9 cellular contexts compared by ENCODE assay signal in the genomic region with DNA sequence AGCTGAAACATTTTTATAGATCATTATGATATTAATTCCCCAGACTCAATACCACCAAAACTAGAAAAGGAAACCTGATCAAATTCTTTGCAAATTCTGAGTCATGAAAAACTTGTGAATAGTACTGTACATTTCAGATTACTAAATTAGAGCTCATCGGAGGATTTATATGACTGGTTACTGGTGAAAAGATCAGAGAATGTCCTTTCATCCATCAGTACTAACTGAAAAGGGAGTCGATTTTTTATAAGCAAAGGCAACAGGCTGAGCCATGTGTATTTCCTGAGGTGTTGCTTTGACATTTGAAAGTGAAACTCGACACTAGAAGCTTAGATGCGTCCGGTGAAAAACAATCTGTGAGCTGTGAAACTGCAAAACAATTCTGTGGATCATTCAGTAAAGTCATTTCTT.
DNase-seq lines count a peak whose midpoint lies in the region; ATAC-seq, FAIRE-seq and TF ChIP-seq lines count a peak whose summit lies in the region.
"Had no signal": no experiment of that assay in that cellular context is flagged by ENCODE, and none has a peak within 500 bp of the region (broad histone marks: within the 10 kb centered on the region; RNA-seq: fewer than 3 reads in every experiment).

No MANE protein-coding gene starts in this region.

- no peak for TF ChIP-seq CTCF in astrocyte (IDR thresholded peaks at IDR 0.05; ENCODE audit: insufficient read depth, low read depth, low read length)

- no peak overlapping the region for H3K9ac ChIP-seq in astrocyte (ENCODE audit: low read length)

- peaks cover 41% of the 10 kb centered on the region for H3K4me1 Mint-ChIP-seq in astrocyte (ENCODE audit: low read depth, unreplicated experiment)
- H3K4me1 Mint-ChIP-seq in stimulated activated naive CD8-positive, alpha-beta T cell treated with anti-CD3 and anti-CD28 coated beads, Interleukin-15, amount 100 ng/mL, for 72 hours: peaks cover 64% of the 10 kb centered on the region

- no peak overlapping the region for H2AFZ ChIP-seq in astrocyte (ENCODE audit: low read depth, low read length)

- no peak overlapping the region for H3K27ac ChIP-seq in astrocyte (ENCODE audit: low read depth, low read length)

- H3K27ac Mint-ChIP-seq in astrocyte (ENCODE audit: unreplicated experiment): no peak overlapping the region
- H3K27ac Mint-ChIP-seq in stimulated activated naive CD8-positive, alpha-beta T cell treated with anti-CD3 and anti-CD28 coated beads, Interleukin-15, amount 100 ng/mL, for 72 hours: peak overlapping the region in 1 of 2 donors; percentile 7

- no peaks in the 10 kb centered on the region for H3K9me3 ChIP-seq in astrocyte (ENCODE audit: insufficient read depth, low read depth, low read length)

- peaks cover 2% of the 10 kb centered on the region for H3K36me3 Mint-ChIP-seq in astrocyte (ENCODE audit: low read depth, unreplicated experiment)

- in situ Hi-C loops in ACHN (cut with HindIII; ENCODE audit: low pct_ligation_motif_present, low pct_unique_long_range_greater_than_20kb, low sequenced_read_pairs): no loop called here

- H3K36me3 ChIP-seq in astrocyte (ENCODE audit: insufficient read depth, low read length): no peaks in the 10 kb centered on the region

- H3K27me3 Mint-ChIP-seq in astrocyte (ENCODE audit: low read depth, unreplicated experiment): peaks cover 2% of the 10 kb centered on the region
- no peaks in the 10 kb centered on the region for H3K27me3 Mint-ChIP-seq in stimulated activated naive CD8-positive, alpha-beta T cell treated with anti-CD3 and anti-CD28 coated beads, Interleukin-15, amount 100 ng/mL, for 72 hours

- H3K4me3 ChIP-seq in astrocyte (ENCODE audit: insufficient read depth, low read depth, low read length): no peak overlapping the region

- H3K4me3 Mint-ChIP-seq in astrocyte (ENCODE audit: unreplicated experiment): no peak overlapping the region
- peak overlapping the region; percentile 35 to 63 for H3K4me3 Mint-ChIP-seq in stimulated activated naive CD8-positive, alpha-beta T cell treated with anti-CD3 and anti-CD28 coated beads, Interleukin-15, amount 100 ng/mL, for 72 hours

- H3K79me2 ChIP-seq in astrocyte (ENCODE audit: insufficient read depth, low read length): no peaks in the 10 kb centered on the region

- peak; percentile 5 for FAIRE-seq in astrocyte (lab: Jason Lieb, UNC)
- FAIRE-seq: bronchial epithelial cell had no signal

- peak overlapping the region; percentile 26 for H3K4me2 ChIP-seq in astrocyte (ENCODE audit: low read length)

- no peaks in the 10 kb centered on the region for H4K20me1 ChIP-seq in astrocyte (ENCODE audit: insufficient read depth, low read length)

- H3K9me3 Mint-ChIP-seq in astrocyte (ENCODE audit: unreplicated experiment): peaks cover 4% of the 10 kb centered on the region
- H3K9me3 Mint-ChIP-seq in stimulated activated naive CD8-positive, alpha-beta T cell treated with anti-CD3 and anti-CD28 coated beads, Interleukin-15, amount 100 ng/mL, for 72 hours: peaks cover 0 to 6% of the 10 kb centered on the region in 2 donors

- peaks cover 26% of the 10 kb centered on the region for H3K4me1 ChIP-seq in astrocyte (ENCODE audit: insufficient read depth, low read length)

- peak; percentile 44 for DNase-seq in ACHN
- DNase-seq in astrocyte (ENCODE audit: low read depth): no peak
- DNase-seq in stimulated activated naive CD8-positive, alpha-beta T cell treated with anti-CD3 and anti-CD28 coated beads, Interleukin-15, amount 100 ng/mL, for 72 hours: peak; percentile 33 to 51
- DNase-seq in D341Med (ENCODE audit: low spot score): no peak
- no peak for DNase-seq in iPS-NIHi11 (ENCODE audit: low spot score)
- no peak for DNase-seq in retina

- ATAC-seq in GM18520 (IDR thresholded peaks at IDR 0.05; ENCODE audit: unreplicated experiment) (peak; percentile 46), HG03159 (IDR thresholded peaks at IDR 0.05; ENCODE audit: unreplicated experiment) (peak; percentile 84)
- peak; percentile 90 for ATAC-seq in stimulated activated naive CD8-positive, alpha-beta T cell treated with anti-CD3 and anti-CD28 coated beads, Interleukin-15, amount 100 ng/mL, for 72 hours

- no peaks in the 10 kb centered on the region for H3K27me3 ChIP-seq in astrocyte (ENCODE audit: insufficient read depth, low read length)

Comparison
In these comparisons a context has a peak if more than half of its experiments do, and no peak if none do; other contexts are left out.
1. DNase-seq: peak in ACHN (single experiment) and stimulated activated naive CD8-positive, alpha-beta T cell treated with anti-CD3 and anti-CD28 coated beads, Interleukin-15, amount 100 ng/mL, for 72 hours (2 of 2); none in astrocyte (single experiment), D341Med (single experiment), iPS-NIHi11 (single experiment) and retina (single experiment).
2. Peak in every context shown above with its lines, with median percentiles within 50 percentile points of each other: ATAC-seq.